Comparison of ENCODE assay signal across 2 cellular contexts in the genomic region with DNA sequence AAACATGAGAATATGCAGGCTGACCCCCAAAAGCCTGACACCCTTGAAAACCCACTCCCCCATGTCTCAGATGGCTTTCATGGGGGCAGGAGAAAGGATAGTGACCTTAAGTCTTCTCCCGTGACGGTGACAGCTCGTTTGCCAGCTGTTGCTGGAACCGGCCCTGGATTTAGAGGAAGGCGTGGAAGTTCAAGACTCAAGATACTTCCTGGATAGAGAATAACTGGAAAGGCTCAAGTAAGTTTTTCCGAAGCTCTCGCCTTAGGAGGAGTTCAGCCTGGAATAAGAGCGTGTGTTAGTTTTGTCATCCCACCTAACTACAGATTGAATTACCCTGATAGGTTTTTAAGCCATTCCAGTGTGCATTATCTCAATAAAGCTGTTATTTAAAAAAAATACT.
TF ChIP-seq lines count a peak whose summit lies in the region.

No MANE protein-coding gene starts in this region.

TF ChIP-seq in WTC11, 78 proteins besides CTCF, POLR2A, EP300 and RAD21:
- TF ChIP-seq, protein P1, sequence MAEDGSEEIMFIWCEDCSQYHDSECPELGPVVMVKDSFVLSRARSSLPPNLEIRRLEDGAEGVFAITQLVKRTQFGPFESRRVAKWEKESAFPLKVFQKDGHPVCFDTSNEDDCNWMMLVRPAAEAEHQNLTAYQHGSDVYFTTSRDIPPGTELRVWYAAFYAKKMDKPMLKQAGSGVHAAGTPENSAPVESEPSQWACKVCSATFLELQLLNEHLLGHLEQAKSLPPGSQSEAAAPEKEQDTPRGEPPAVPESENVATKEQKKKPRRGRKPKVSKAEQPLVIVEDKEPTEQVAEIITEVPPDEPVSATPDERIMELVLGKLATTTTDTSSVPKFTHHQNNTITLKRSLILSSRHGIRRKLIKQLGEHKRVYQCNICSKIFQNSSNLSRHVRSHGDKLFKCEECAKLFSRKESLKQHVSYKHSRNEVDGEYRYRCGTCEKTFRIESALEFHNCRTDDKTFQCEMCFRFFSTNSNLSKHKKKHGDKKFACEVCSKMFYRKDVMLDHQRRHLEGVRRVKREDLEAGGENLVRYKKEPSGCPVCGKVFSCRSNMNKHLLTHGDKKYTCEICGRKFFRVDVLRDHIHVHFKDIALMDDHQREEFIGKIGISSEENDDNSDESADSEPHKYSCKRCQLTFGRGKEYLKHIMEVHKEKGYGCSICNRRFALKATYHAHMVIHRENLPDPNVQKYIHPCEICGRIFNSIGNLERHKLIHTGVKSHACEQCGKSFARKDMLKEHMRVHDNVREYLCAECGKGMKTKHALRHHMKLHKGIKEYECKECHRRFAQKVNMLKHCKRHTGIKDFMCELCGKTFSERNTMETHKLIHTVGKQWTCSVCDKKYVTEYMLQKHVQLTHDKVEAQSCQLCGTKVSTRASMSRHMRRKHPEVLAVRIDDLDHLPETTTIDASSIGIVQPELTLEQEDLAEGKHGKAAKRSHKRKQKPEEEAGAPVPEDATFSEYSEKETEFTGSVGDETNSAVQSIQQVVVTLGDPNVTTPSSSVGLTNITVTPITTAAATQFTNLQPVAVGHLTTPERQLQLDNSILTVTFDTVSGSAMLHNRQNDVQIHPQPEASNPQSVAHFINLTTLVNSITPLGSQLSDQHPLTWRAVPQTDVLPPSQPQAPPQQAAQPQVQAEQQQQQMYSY (CRISPR knock-in tag; IDR thresholded peaks at IDR 0.05), result no peak
- TF ChIP-seq, protein P2, sequence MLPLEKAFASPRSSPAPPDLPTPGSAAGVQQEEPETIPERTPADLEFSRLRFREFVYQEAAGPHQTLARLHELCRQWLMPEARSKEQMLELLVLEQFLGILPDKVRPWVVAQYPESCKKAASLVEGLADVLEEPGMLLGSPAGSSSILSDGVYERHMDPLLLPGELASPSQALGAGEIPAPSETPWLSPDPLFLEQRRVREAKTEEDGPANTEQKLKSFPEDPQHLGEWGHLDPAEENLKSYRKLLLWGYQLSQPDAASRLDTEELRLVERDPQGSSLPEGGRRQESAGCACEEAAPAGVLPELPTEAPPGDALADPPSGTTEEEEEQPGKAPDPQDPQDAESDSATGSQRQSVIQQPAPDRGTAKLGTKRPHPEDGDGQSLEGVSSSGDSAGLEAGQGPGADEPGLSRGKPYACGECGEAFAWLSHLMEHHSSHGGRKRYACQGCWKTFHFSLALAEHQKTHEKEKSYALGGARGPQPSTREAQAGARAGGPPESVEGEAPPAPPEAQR (CRISPR knock-in tag; IDR thresholded peaks at IDR 0.05), result no peak
- no peak for TF ChIP-seq ZNF396 (CRISPR knock-in tag; IDR thresholded peaks at IDR 0.05; ENCODE audit: borderline replicate concordance)
- TF ChIP-seq, protein P3, sequence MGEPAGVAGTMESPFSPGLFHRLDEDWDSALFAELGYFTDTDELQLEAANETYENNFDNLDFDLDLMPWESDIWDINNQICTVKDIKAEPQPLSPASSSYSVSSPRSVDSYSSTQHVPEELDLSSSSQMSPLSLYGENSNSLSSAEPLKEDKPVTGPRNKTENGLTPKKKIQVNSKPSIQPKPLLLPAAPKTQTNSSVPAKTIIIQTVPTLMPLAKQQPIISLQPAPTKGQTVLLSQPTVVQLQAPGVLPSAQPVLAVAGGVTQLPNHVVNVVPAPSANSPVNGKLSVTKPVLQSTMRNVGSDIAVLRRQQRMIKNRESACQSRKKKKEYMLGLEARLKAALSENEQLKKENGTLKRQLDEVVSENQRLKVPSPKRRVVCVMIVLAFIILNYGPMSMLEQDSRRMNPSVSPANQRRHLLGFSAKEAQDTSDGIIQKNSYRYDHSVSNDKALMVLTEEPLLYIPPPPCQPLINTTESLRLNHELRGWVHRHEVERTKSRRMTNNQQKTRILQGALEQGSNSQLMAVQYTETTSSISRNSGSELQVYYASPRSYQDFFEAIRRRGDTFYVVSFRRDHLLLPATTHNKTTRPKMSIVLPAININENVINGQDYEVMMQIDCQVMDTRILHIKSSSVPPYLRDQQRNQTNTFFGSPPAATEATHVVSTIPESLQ (CRISPR knock-in tag; IDR thresholded peaks at IDR 0.05), result no peak
- TF ChIP-seq, protein P4, sequence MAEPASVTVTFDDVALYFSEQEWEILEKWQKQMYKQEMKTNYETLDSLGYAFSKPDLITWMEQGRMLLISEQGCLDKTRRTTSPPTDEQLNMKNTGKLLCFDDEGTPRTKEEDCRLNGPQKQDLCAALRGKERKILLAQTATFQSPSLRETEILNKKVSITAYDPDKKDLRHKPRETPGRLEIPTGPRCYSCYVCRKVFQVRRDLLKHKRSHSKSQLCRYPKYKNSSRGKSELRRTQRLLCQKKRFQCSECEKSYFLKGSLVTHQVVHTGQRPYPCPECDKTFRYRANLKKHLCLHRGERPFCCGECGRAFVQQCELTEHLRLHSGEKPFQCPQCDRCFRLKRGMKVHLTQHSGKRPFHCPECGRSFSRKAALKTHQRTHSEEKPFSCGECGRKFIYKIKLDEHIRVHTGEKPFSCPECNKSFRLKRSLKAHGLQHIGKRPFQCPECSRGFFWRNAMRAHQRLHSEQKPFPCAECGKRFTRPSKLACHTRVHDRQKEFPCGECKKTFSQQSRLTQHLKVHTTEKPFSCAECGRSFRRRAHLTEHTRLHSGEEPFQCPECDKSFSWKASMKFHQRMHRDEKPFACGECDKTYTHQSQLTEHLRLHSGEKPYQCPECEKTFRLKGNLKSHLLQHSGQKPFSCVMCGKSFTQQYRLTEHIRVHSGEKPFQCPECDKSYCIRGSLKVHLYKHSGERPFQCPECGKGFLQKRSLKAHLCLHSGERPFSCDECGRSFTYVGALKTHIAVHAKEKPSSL (CRISPR knock-in tag; conservative IDR thresholded peaks at IDR 0.05), result no peak
TF ChIP-seq in WTC11: peak in this region for 0.

TF ChIP-seq in endothelial cell of umbilical vein, 7 proteins besides CTCF, POLR2A, EP300 and RAD21:
- TF ChIP-seq POLR2AphosphoS5 (IDR thresholded peaks at IDR 0.05; ENCODE audit: insufficient read depth, low read depth, low read length) (no peak), JUN (IDR thresholded peaks at IDR 0.05; ENCODE audit: borderline replicate concordance, insufficient read depth, insufficient read length, low read depth) (no peak), EZH2 (IDR thresholded peaks at IDR 0.05; ENCODE audit: borderline replicate concordance, low read depth, low read length, severe bottlenecking) (no peak), GATA2 (IDR thresholded peaks at IDR 0.05; ENCODE audit: insufficient read depth, insufficient read length, low read depth, low read length) (no peak), MYC (IDR thresholded peaks at IDR 0.05; ENCODE audit: low read depth, low read length) (no peak), FOS (IDR thresholded peaks at IDR 0.05; ENCODE audit: borderline replicate concordance, insufficient read depth, low read length) (no peak)
- TF ChIP-seq, protein P5, sequence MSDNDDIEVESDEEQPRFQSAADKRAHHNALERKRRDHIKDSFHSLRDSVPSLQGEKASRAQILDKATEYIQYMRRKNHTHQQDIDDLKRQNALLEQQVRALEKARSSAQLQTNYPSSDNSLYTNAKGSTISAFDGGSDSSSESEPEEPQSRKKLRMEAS (IDR thresholded peaks at IDR 0.05; ENCODE audit: insufficient read depth, insufficient read length), result no peak
